In the genomic region with DNA sequence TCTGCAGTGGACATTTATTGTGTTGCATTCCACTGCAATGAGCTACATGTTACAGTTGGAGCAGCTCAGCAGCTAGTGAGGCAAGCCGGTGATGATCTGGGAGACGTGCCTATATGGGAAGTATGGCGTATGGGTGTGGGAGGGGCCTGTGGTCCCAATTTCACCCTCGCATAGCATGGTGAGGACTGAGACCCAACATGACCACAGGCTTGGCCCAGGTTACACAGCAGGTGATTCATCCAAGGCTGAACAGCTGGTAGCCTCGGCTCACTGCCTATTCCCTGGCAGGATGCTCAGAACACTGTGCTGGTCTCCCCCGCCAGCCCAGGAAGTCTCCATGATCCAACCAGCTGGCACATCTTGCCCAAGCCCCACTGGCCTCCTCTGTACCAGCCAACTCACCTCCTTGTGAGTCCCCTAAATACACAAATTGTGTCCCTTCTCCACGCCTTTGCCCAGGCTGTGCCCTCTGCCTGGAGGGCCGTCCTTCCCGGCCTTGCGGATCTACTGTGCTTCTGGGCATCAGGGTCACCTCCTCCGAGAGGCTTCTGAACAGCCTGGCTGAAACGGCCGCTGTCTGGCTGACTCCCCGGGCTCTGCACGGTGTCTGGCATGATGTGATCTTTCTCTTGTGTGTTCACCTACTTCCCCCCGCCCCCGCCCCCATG, we compare ENCODE assay signal across 22 cellular contexts.
DNase-seq lines count a peak whose midpoint lies in the region; ATAC-seq and TF ChIP-seq lines count a peak whose summit lies in the region.
"Had no signal": no experiment of that assay in that cellular context is flagged by ENCODE, and none has a peak within 500 bp of the region (broad histone marks: within the 10 kb centered on the region; RNA-seq: fewer than 3 reads in every experiment).

No MANE protein-coding gene starts in this region.

- H3K27me3 ChIP-seq in neuronal stem cell (ENCODE audit: control insufficient read depth in 3 of 3, insufficient read depth in 3 of 3, low read depth in 1 of 3, low read length in 3 of 3), result peaks cover 0 to 7% (median 0%) of the 10 kb centered on the region in 3 experiments
- peaks cover 0 to 33% (median 0%) of the 10 kb centered on the region in 7 donors for H3K27me3 ChIP-seq in spleen (replicated peaks in 1 of 7)
- H3K27me3 ChIP-seq: pancreas, vagina had no signal

- H3K9me3 ChIP-seq in neuronal stem cell (replicated peaks in 1 of 2; ENCODE audit: control insufficient read depth in 2 of 2, insufficient read depth in 1 of 2, low read depth in 1 of 2, low read length in 2 of 2), result peaks cover 0 to 3% of the 10 kb centered on the region in 2 donors
- no peaks in the 10 kb centered on the region for H3K9me3 ChIP-seq in spleen
- H3K9me3 ChIP-seq: heart right ventricle, lower lobe of right lung, pancreas, vagina had no signal

- H2AK5ac ChIP-seq in neuronal stem cell (ENCODE audit: low read depth, low read length), result no peak overlapping the region

- peak overlapping the region; percentile 20 for H3K23ac ChIP-seq in neuronal stem cell (ENCODE audit: low read depth, low read length, poor library complexity)

- no peak overlapping the region for H2BK5ac ChIP-seq in neuronal stem cell (ENCODE audit: low read length)

- whole genome bisulfite sequencing in neuronal stem cell (ENCODE audit: extremely low coverage in 2 of 2, insufficient read length in 2 of 2, insufficient replicate concordance in 1 of 2), 2 donors, result no CpG with 5 or more reads among the region's 17 CpGs
- WGBS in spleen, 5 donors, result 85 to 93% (median 88%) methylated on average over 17 of the region's 17 CpGs

- TF ChIP-seq POLR2A in spleen (IDR thresholded peaks at IDR 0.05), result no peak

- no peak overlapping the region for H2BK12ac ChIP-seq in neuronal stem cell (ENCODE audit: low read length)

- no peak for ATAC-seq in GM18867 (IDR thresholded peaks at IDR 0.05; ENCODE audit: unreplicated experiment)
- ATAC-seq: lower lobe of right lung, pancreas had no signal

- H2AFZ ChIP-seq in neuronal stem cell (ENCODE audit: low read length), result no peak overlapping the region

- H3K4me1 ChIP-seq in neuronal stem cell (ENCODE audit: control insufficient read depth in 2 of 2, insufficient read depth in 1 of 2, low read depth in 1 of 2, low read length in 2 of 2) (peaks cover 0 to under 1% of the 10 kb centered on the region in 2 donors), spleen (no peaks in the 10 kb centered on the region)
- H3K4me1 ChIP-seq: heart right ventricle, lower lobe of right lung, pancreas, vagina had no signal

- TF ChIP-seq CTCF in astrocyte of the cerebellum (IDR thresholded peaks at IDR 0.05; ENCODE audit: low read depth, low read length, missing control alignments) (no peak), spleen (IDR thresholded peaks at IDR 0.05 in 8 of 11, conservative IDR thresholded peaks at IDR 0.05 in 3 of 11) (no peak)

- no peak overlapping the region for H4K8ac ChIP-seq in neuronal stem cell (ENCODE audit: low read depth, low read length)

- H3K14ac ChIP-seq in neuronal stem cell (ENCODE audit: low read length), result no peak overlapping the region

- H3K18ac ChIP-seq in neuronal stem cell (ENCODE audit: low read length), result peak overlapping the region; percentile 71

- H3K4ac ChIP-seq in neuronal stem cell (ENCODE audit: low read length), result no peak overlapping the region

- in situ Hi-C loops in astrocyte of the cerebellum (cut with HindIII; ENCODE audit: low sequenced_read_pairs), result no loop called here

- no peak overlapping the region for H3K4me2 ChIP-seq in neuronal stem cell (ENCODE audit: insufficient read depth, low read length, poor library complexity, severe bottlenecking)
- H3K4me2 ChIP-seq: smooth muscle cell had no signal

- no peaks in the 10 kb centered on the region for H3K79me1 ChIP-seq in neuronal stem cell (ENCODE audit: low read depth, low read length)

- peak overlapping the region; percentile 30 for H4K91ac ChIP-seq in neuronal stem cell (ENCODE audit: low read depth, low read length, poor library complexity)

- intact Hi-C loops in spleen (cut with DNase I; ENCODE audit: low total_unique reads), result no loop called here

- no peaks in the 10 kb centered on the region for H3K36me3 ChIP-seq in neuronal stem cell (replicated peaks in 1 of 2; ENCODE audit: control insufficient read depth in 2 of 2, insufficient read depth in 2 of 2, low read length in 2 of 2)
- no peaks in the 10 kb centered on the region for H3K36me3 ChIP-seq in spleen
- H3K36me3 ChIP-seq: heart right ventricle, lower lobe of right lung, pancreas, vagina had no signal

- H2BK120ac ChIP-seq in neuronal stem cell (ENCODE audit: low read depth, low read length), result no peak overlapping the region

- H3K27ac ChIP-seq in neuronal stem cell (replicated peaks; ENCODE audit: low read length) (no peak overlapping the region), spleen (no peak overlapping the region)
- H3K27ac ChIP-seq: heart right ventricle, lower lobe of right lung, pancreas, vagina, VCaP had no signal

- no peak overlapping the region for H3K4me3 ChIP-seq in astrocyte of the cerebellum (ENCODE audit: low read depth, low read length)
- no peak overlapping the region for H3K4me3 ChIP-seq in neuronal stem cell (ENCODE audit: low read length in 2 of 2)
- H3K4me3 ChIP-seq in spleen, result no peak overlapping the region
- H3K4me3 ChIP-seq: heart right ventricle, lower lobe of right lung, pancreas, smooth muscle cell, vagina had no signal

- no peak overlapping the region for H2BK15ac ChIP-seq in neuronal stem cell (ENCODE audit: low read length)

- DNase-seq in A172 (ENCODE audit: low spot score) (peak; percentile 83), HT1080 (ENCODE audit: low read depth) (peak; percentile 81), astrocyte of the cerebellum (ENCODE audit: low read depth) (peak; percentile 50), neuronal stem cell (ENCODE audit: low spot score) (no peak), NCI-H2196 treated with DMSO at 0.1 percent for 48 hours (lab: John Stamatoyannopoulos, UW; ENCODE audit: unreplicated experiment) (no peak), spleen (no peak), T-helper 1 cell (no peak)
- DNase-seq: activated CD4-positive, alpha-beta T cell treated with anti-CD3 and anti-CD28 coated beads, Interleukin-2, amount 50 U/mL, for 48 hours; DMS53; heart right ventricle; immature natural killer cell; Karpas-422; lower lobe of right lung; naive B cell; NCI-H1105 treated with DMSO at 0.1 percent for 48 hours; NCI-H526; pancreas; stimulated activated CD4-positive, alpha-beta T cell treated with anti-CD3 and anti-CD28 coated beads, Interleukin-4, amount 100 ng/mL, for 24 hours had no signal

- H3K9ac ChIP-seq in neuronal stem cell (ENCODE audit: low read depth, low read length, poor library complexity), result no peak overlapping the region

Comparison
In these comparisons a context has a peak if more than half of its experiments do, and no peak if none do; other contexts are left out.
1. DNase-seq: peak in A172 (single experiment), HT1080 (single experiment) and astrocyte of the cerebellum (single experiment); none in neuronal stem cell (single experiment), NCI-H2196 treated with DMSO at 0.1 percent for 48 hours (single experiment), spleen (single experiment) and T-helper 1 cell (0 of 5).